ENCODE assay signal across 22 cellular contexts in the genomic region with DNA sequence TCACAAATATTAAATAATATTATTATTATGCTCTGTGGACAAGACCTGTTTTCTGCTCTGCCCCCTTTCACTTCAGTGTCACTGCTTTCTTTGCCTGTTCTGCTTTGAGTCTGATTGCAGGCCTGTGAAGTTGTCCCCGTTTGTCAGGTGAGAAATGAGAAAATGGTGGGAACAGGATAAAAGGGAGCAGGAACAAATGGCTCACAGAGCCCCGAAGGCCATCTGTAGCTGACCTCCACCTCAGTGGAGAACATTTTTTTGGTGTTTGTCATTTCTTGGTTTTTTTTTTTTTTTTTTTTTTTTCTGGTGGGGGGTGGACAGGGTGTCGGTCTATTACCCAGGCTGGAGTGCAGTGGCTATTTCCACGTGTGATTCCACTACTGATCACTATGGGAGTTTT. TPM values are rescaled to one million over a fixed set of nuclear protein-coding genes. Genes with fewer than 3 reads are reported as not detected.
DNase-seq lines count a peak whose midpoint lies in the region; ATAC-seq and TF ChIP-seq lines count a peak whose summit lies in the region.
"Had no signal": no experiment of that assay in that cellular context is flagged by ENCODE, and none has a peak within 500 bp of the region (broad histone marks: within the 10 kb centered on the region; RNA-seq: fewer than 3 reads in every experiment).

No MANE protein-coding gene starts in this region.

- H3K27me3 Mint-ChIP-seq in WTC11 (ENCODE audit: low read depth): peaks cover 5% of the 10 kb centered on the region
- H3K27me3 Mint-ChIP-seq: CD4-positive, alpha-beta T cell had no signal

- peak overlapping the region; percentile 50 for H3K23ac ChIP-seq in IMR-90 (ENCODE audit: low read depth, low read length)
- H3K23ac ChIP-seq in mesenchymal stem cell (ENCODE audit: low read length in 2 of 2): no peak overlapping the region

- H2BK15ac ChIP-seq in IMR-90 (ENCODE audit: low read depth, low read length): peak overlapping the region; percentile 85; the same call in 2 of the 3 replicates
- H2BK15ac ChIP-seq in mesenchymal stem cell (ENCODE audit: low read depth, poor library complexity, severe bottlenecking): peak overlapping the region; percentile 39

- H2BK5ac ChIP-seq in IMR-90 (ENCODE audit: low read depth, low read length, poor library complexity, severe bottlenecking): peak overlapping the region; percentile 30
- H2BK5ac ChIP-seq in mesenchymal stem cell (ENCODE audit: low read depth, low read length, poor library complexity, severe bottlenecking): no peak overlapping the region

- H2BK120ac ChIP-seq in IMR-90 (ENCODE audit: low read depth, low read length) (peak overlapping the region; percentile 87), mesenchymal stem cell (ENCODE audit: low read depth, low read length) (no peak overlapping the region)

- peaks cover 16% of the 10 kb centered on the region for H3K4me1 Mint-ChIP-seq in WTC11

- peak; percentile 32 for DNase-seq in EL
- DNase-seq in IMR-90: no peak
- peak; percentile 17 for DNase-seq in astrocyte of the hippocampus (ENCODE audit: low read depth, low spot score)
- peak; percentile 33 for DNase-seq in mesenchymal stem cell
- DNase-seq in T1000 (lab: John Stamatoyannopoulos, UW): no peak
- DNase-seq in WTC11 (ENCODE audit: low spot score): no peak
- DNase-seq: BE2C; CD4-positive, alpha-beta T cell; GF-D8; KG1; NCI-H1048; NCI-H1436 treated with DMSO at 0.1 percent for 48 hours; NCI-H2029 treated with DMSO at 0.1 percent for 48 hours; NCI-H2171 treated with DMSO at 0.1 percent for 48 hours; NCI-H446 treated with DMSO at 0.1 percent for 48 hours; NK-92 treated with Interleukin-12 subunit alpha and Interleukin-12 subunit beta, amount 100 ng/mL, for 24 hours; SW 1271 had no signal

- intact Hi-C loops in IMR-90 (cut with micrococcal nuclease): no loop called here

- peaks cover 23% of the 10 kb centered on the region for H3K36me3 Mint-ChIP-seq in WTC11

- TF ChIP-seq RAD21 in IMR-90 (IDR thresholded peaks at IDR 0.05; ENCODE audit: low read length): no peak

- dilution Hi-C loops in IMR-90 (cut with HindIII; ENCODE audit: low sequenced_read_pairs, unreplicated experiment): no loop called here

- H3K36me3 ChIP-seq in IMR-90 (ENCODE audit: control insufficient read depth, insufficient read depth, low read length) (peaks cover 9% of the 10 kb centered on the region), mesenchymal stem cell (ENCODE audit: control insufficient read depth in 1 of 2, insufficient read depth in 2 of 2, low read depth in 1 of 2, low read length in 2 of 2) (peaks cover 16% of the 10 kb centered on the region in 2 experiments)
- H3K36me3 ChIP-seq: BE2C had no signal

- H2AK9ac ChIP-seq in IMR-90 (replicated peaks; ENCODE audit: low read depth, low read length, poor library complexity): no peak overlapping the region

- no peak overlapping the region for H3K27ac Mint-ChIP-seq in WTC11
- H3K27ac Mint-ChIP-seq: CD4-positive, alpha-beta T cell had no signal

- peaks cover 0 to 4% of the 10 kb centered on the region in 2 experiments; a peak in 2 of 4 replicates for H3K79me1 ChIP-seq in IMR-90 (ENCODE audit: low read depth in 1 of 2, low read length in 2 of 2)
- H3K79me1 ChIP-seq in mesenchymal stem cell (replicated peaks; ENCODE audit: low read length, poor library complexity, severe bottlenecking): peaks cover 18% of the 10 kb centered on the region

- H2AFZ ChIP-seq in IMR-90 (replicated peaks; ENCODE audit: low read length, poor library complexity): peak overlapping the region; percentile 28
- no peak overlapping the region for H2AFZ ChIP-seq in mesenchymal stem cell (ENCODE audit: low read depth, low read length)

- no peak overlapping the region for H3K9ac ChIP-seq in IMR-90 (ENCODE audit: low read depth, low read length)
- H3K9ac ChIP-seq in mesenchymal stem cell (ENCODE audit: low read length): no peak overlapping the region

- H3K27me3 ChIP-seq in IMR-90 (ENCODE audit: control insufficient read depth, insufficient read depth, low read length) (no peaks in the 10 kb centered on the region), mesenchymal stem cell (ENCODE audit: control insufficient read depth in 1 of 2, insufficient read depth in 1 of 2, low read length in 2 of 2) (no peaks in the 10 kb centered on the region)
- H3K27me3 ChIP-seq: BE2C had no signal

- POLR2A ChIA-PET in IMR-90 (lab: Charles Lee; ENCODE audit: unreplicated experiment) (no interaction called here), WTC11 (lab: Charles Lee) (interaction anchor here (0.6 kb wide), 1 partner anchor 31 kb away, joined by 4 read pairs; no protein-coding TSS in a partner anchor)

- H4K20me1 ChIP-seq in IMR-90 (ENCODE audit: insufficient read depth, low read length): no peaks in the 10 kb centered on the region

- CTCF ChIA-PET in IMR-90 (lab: Yijun Ruan, JAX): interaction anchor here (0.6 kb wide), 2 partner anchors 149 to 598 kb away, joined by 4 to 6 read pairs; no protein-coding TSS in a partner anchor
- CTCF ChIA-PET in WTC11 (lab: Charles Lee): no interaction called here

- peaks cover 13% of the 10 kb centered on the region for H3K4me1 ChIP-seq in IMR-90 (ENCODE audit: control insufficient read depth, insufficient read depth, low read length)
- peaks cover 11% of the 10 kb centered on the region for H3K4me1 ChIP-seq in mesenchymal stem cell (ENCODE audit: control insufficient read depth, insufficient read depth, low read depth, low read length)
- H3K4me1 ChIP-seq: BE2C had no signal

- TF ChIP-seq CTCF in IMR-90 (conservative IDR thresholded peaks at IDR 0.05; ENCODE audit: low read depth, low read length) (no peak), WTC11 (IDR thresholded peaks at IDR 0.05) (no peak)

- no peak for ATAC-seq in IMR-90 (ENCODE audit: low read depth)
- ATAC-seq in WTC11: no peak
- no peak for ATAC-seq in HG03196 (IDR thresholded peaks at IDR 0.05; ENCODE audit: unreplicated experiment)

- BruUV-seq in IMR-90 (replicated peaks; lab: Mats Ljungman, UMichigan): no TSS peak

- peak overlapping the region; percentile 70 for H3K14ac ChIP-seq in IMR-90 (replicated peaks; ENCODE audit: low read depth, low read length)
- H3K14ac ChIP-seq in mesenchymal stem cell (ENCODE audit: low read length in 2 of 2): no peak overlapping the region

- no peaks in the 10 kb centered on the region for H3K9me3 Mint-ChIP-seq in WTC11
- H3K9me3 Mint-ChIP-seq: CD4-positive, alpha-beta T cell had no signal

- WGBS in IMR-90 (ENCODE audit: extremely low coverage in 2 of 2, insufficient read length in 1 of 2), 2 experiments: 50% methylated on average over 3 of the region's 4 CpGs; no CpG with 5 or more reads in 1 of the 2 experiments
- WGBS in mesenchymal stem cell: 13% methylated on average over 4 of the region's 4 CpGs

- peak overlapping the region in 1 of 2 experiments; percentile 37 for H2BK12ac ChIP-seq in mesenchymal stem cell (ENCODE audit: low read length in 2 of 2)

- H3K27ac ChIP-seq in IMR-90 (ENCODE audit: insufficient read depth, low read length) (no peak overlapping the region), mesenchymal stem cell (ENCODE audit: low read length, poor library complexity, severe bottlenecking) (no peak overlapping the region)

- H4K8ac ChIP-seq in IMR-90 (ENCODE audit: low read depth in 2 of 2, low read length in 2 of 2) (peak overlapping the region; percentile 8 to 86; a peak in 3 of 4 replicates), mesenchymal stem cell (ENCODE audit: low read length) (no peak overlapping the region)

- in situ Hi-C loops in IMR-90 (cut with MboI; ENCODE audit: low sequenced_read_pairs): no loop called here

- peaks cover 10% of the 10 kb centered on the region for H3K9me1 ChIP-seq in IMR-90 (ENCODE audit: insufficient read depth, low read length)

- H3K4ac ChIP-seq in IMR-90 (ENCODE audit: low read depth, low read length) (peak overlapping the region; percentile 88), mesenchymal stem cell (ENCODE audit: low read depth in 1 of 2, low read length in 2 of 2) (no peak overlapping the region)

- H3K56ac ChIP-seq in IMR-90 (ENCODE audit: extremely low read depth, insufficient read depth, low read length): no peak overlapping the region

- H3K9me3 ChIP-seq in IMR-90 (ENCODE audit: control insufficient read depth, insufficient read depth, low read length) (no peaks in the 10 kb centered on the region), mesenchymal stem cell (ENCODE audit: control insufficient read depth, low read length) (no peaks in the 10 kb centered on the region)
- H3K9me3 ChIP-seq: BE2C had no signal

- H3K18ac ChIP-seq in IMR-90 (ENCODE audit: low read depth, low read length): peak overlapping the region; percentile 21; the same call in 1 of the 2 replicates
- peak overlapping the region; percentile 54 to 57 for H3K18ac ChIP-seq in mesenchymal stem cell (ENCODE audit: low read depth in 1 of 2, low read length in 2 of 2)

- H3K4me3 ChIP-seq in IMR-90 (ENCODE audit: insufficient read depth, low read depth, low read length) (no peak overlapping the region), mesenchymal stem cell (ENCODE audit: insufficient read depth in 1 of 2, low read depth in 1 of 2, low read length in 2 of 2) (no peak overlapping the region)

- peak overlapping the region; percentile 76; the same call in 1 of the 2 replicates for H2AK5ac ChIP-seq in IMR-90 (ENCODE audit: low read depth, low read length)
- H2AK5ac ChIP-seq in mesenchymal stem cell (ENCODE audit: low read length, severe bottlenecking): peak overlapping the region; percentile 91

- peak overlapping the region; percentile 90 for H2BK20ac ChIP-seq in IMR-90 (ENCODE audit: low read depth, low read length)

- no peak overlapping the region; the same call in 1 of the 2 replicates for H4K5ac ChIP-seq in IMR-90 (ENCODE audit: low read depth, low read length)

- no peak overlapping the region for H3K4me3 Mint-ChIP-seq in WTC11
- H3K4me3 Mint-ChIP-seq: CD4-positive, alpha-beta T cell had no signal

- H3K4me2 ChIP-seq in IMR-90 (ENCODE audit: low read depth, low read length) (no peak overlapping the region), mesenchymal stem cell (ENCODE audit: low read length, poor library complexity, severe bottlenecking) (no peak overlapping the region)

- no peak for TF ChIP-seq POLR2A in IMR-90 (IDR thresholded peaks at IDR 0.05; ENCODE audit: low read depth, low read length)

- peak overlapping the region; percentile 84 for H4K91ac ChIP-seq in IMR-90 (ENCODE audit: insufficient read depth, low read depth, low read length)
- no peak overlapping the region for H4K91ac ChIP-seq in mesenchymal stem cell (ENCODE audit: low read length)

RNA-seq across cellular contexts. Expression of a gene that starts 13.2 kb away (rescaled TPM):
- total RNA-seq in IMR-90 (2012; rRNA removed): not detected in 2 replicates
- polyA plus RNA-seq in IMR-90 (2012; rRNA removed): not detected in 2 replicates
- not detected in 2 replicates for polyA plus RNA-seq in IMR-90 (2012; cell fraction: cytosol; rRNA removed)
- polyA plus RNA-seq in IMR-90 (2012; cell fraction: nucleus; rRNA removed; ENCODE audit: low replicate concordance): not detected in 2 replicates
- polyA plus RNA-seq in mesenchymal stem cell (2013, experiment 1 of 2): not detected
- polyA plus RNA-seq in mesenchymal stem cell (2013, experiment 2 of 2): not detected
- total RNA-seq in WTC11 (2021): not detected in 3 replicates
- total RNA-seq: MCF 10A, SK-MEL-5 had no signal
- polyA plus RNA-seq: AG04450 had no signal

RNA-seq across cellular contexts. Expression of a gene that starts 17.8 kb away (rescaled TPM):
- total RNA-seq in IMR-90 (2012; rRNA removed) (9.4 and 12.4 TPM in 2 replicates), WTC11 (2021) (37.3 to 38.9 TPM (median 37.5 TPM) in 3 replicates)
- polyA plus RNA-seq in IMR-90 (2012; rRNA removed): 4.7 and 5.6 TPM in 2 replicates
- polyA plus RNA-seq in IMR-90 (2012; cell fraction: cytosol; rRNA removed): 2.2 and 3.6 TPM in 2 replicates
- polyA plus RNA-seq in IMR-90 (2012; cell fraction: nucleus; rRNA removed; ENCODE audit: low replicate concordance): 0.47 and 2.2 TPM in 2 replicates
- 51.1 TPM for polyA plus RNA-seq in mesenchymal stem cell (2013, experiment 1 of 2)
- polyA plus RNA-seq in mesenchymal stem cell (2013, experiment 2 of 2): 51.8 TPM
- total RNA-seq: OCI-LY7 had no signal

Comparison
In these comparisons a context has a peak if more than half of its experiments do, and no peak if none do; other contexts are left out.
1. DNase-seq: peak in EL (single experiment), astrocyte of the hippocampus (single experiment) and mesenchymal stem cell (single experiment); none in IMR-90 (single experiment), T1000 (single experiment) and WTC11 (single experiment).